In genomic region chr11:73218106-73218829, GRCh38 we compare ENCODE assay signal across 8 cellular contexts. TPM values are rescaled to one million over a fixed set of nuclear protein-coding genes. Genes with fewer than 3 reads are reported as not detected.
DNase-seq lines count a peak whose midpoint lies in the region; ATAC-seq and TF ChIP-seq lines count a peak whose summit lies in the region.

TSS of gene P2RY2 (plus strand) at chr11:73218281. CDS start at chr11:73234160, 15,879 bp downstream.

- H3K27me3 ChIP-seq in gastroesophageal sphincter (peaks cover 19% of the 10 kb centered on the region), neural progenitor cell (peaks cover 49% of the 10 kb centered on the region), aorta (ENCODE audit: control insufficient read depth in 1 of 2, insufficient read depth in 2 of 2, low read length in 1 of 2) (no peaks in the 10 kb centered on the region)

- H3K79me2 ChIP-seq in neural progenitor cell (ENCODE audit: low read depth), result no peaks in the 10 kb centered on the region

- peaks cover 26% of the 10 kb centered on the region for H3K27me3 Mint-ChIP-seq in neural progenitor cell (ENCODE audit: insufficient read depth, low read depth)

- H3K27ac ChIP-seq in gastroesophageal sphincter (peak within 1 kb of the TSS in 1 of 4 donors; percentile 43), neural progenitor cell (no peak within 1 kb of the TSS), aorta (ENCODE audit: low read depth in 1 of 2, low read length in 2 of 2) (no peak within 1 kb of the TSS)

- WGBS in gastroesophageal sphincter (ENCODE audit: low coverage in 1 of 2), 2 donors, result 0% methylated on average over 3 to 10 of the region's 81 CpGs
- WGBS in aorta, 2 donors, result 3% methylated on average over 70 to 81 of the region's 81 CpGs

- H3K27ac Mint-ChIP-seq in neural progenitor cell, result no peak within 1 kb of the TSS

- peak within 1 kb of the TSS; percentile 79 for H3K4me2 ChIP-seq in neural progenitor cell

- TF ChIP-seq POLR2A in NB4 (IDR thresholded peaks at IDR 0.05; ENCODE audit: extremely low read depth, insufficient read length) (peak; percentile 89), gastroesophageal sphincter (IDR thresholded peaks at IDR 0.05) (no peak)

- intact Hi-C loops in aorta (cut with DNase I), result loop anchor here in 1 of 2 donors (10.0 kb wide), 1 partner anchor 177 kb away; no protein-coding TSS in a partner anchor

- peaks cover 9% of the 10 kb centered on the region for H3F3A ChIP-seq in neural progenitor cell (ENCODE audit: low read depth)

- no peak within 1 kb of the TSS for H3K9ac ChIP-seq in neural progenitor cell

- H3K36me3 ChIP-seq in gastroesophageal sphincter (no peaks in the 10 kb centered on the region), neural progenitor cell (no peaks in the 10 kb centered on the region), aorta (ENCODE audit: control insufficient read depth in 1 of 2, insufficient read depth in 2 of 2, low read length in 1 of 2) (no peaks in the 10 kb centered on the region)

- H3K9me3 Mint-ChIP-seq in neural progenitor cell, result no peaks in the 10 kb centered on the region

- H3K4me1 ChIP-seq in gastroesophageal sphincter (peaks cover 0 to 21% (median 5%) of the 10 kb centered on the region in 3 donors), neural progenitor cell (peaks cover 18% of the 10 kb centered on the region), aorta (ENCODE audit: control insufficient read depth in 1 of 2, insufficient read depth in 2 of 2, low read length in 2 of 2) (no peaks in the 10 kb centered on the region)

- no peaks in the 10 kb centered on the region for H4K20me1 ChIP-seq in neural progenitor cell (ENCODE audit: low read depth)

- H2AFZ ChIP-seq in neural progenitor cell (replicated peaks), result peak within 1 kb of the TSS; percentile 96

- peak within 1 kb of the TSS; percentile 93 for H3K4me3 ChIP-seq in NB4 (ENCODE audit: low read depth, low read length)
- peak within 1 kb of the TSS; percentile 21 to 59 for H3K4me3 ChIP-seq in gastroesophageal sphincter
- H3K4me3 ChIP-seq in neural progenitor cell, result peak within 1 kb of the TSS; percentile 58
- H3K4me3 ChIP-seq in aorta (ENCODE audit: low read length in 2 of 2), result peak within 1 kb of the TSS; percentile 23 to 37

- H3K36me3 Mint-ChIP-seq in neural progenitor cell, result no peaks in the 10 kb centered on the region

- peak within 1 kb of the TSS; percentile 83 for H3K4me3 Mint-ChIP-seq in neural progenitor cell

- ATAC-seq in gastroesophageal sphincter (peak; percentile 82), aorta (ENCODE audit: low FRiP score) (peak; percentile 79), HG03196 (IDR thresholded peaks at IDR 0.05; ENCODE audit: unreplicated experiment) (no peak)

- peaks cover 16% of the 10 kb centered on the region for H3K4me1 Mint-ChIP-seq in neural progenitor cell

- peak; percentile 57 for TF ChIP-seq CTCF in GM12872 (IDR thresholded peaks at IDR 0.05; ENCODE audit: insufficient read depth, low read depth, low read length)
- peak; percentile 53 for TF ChIP-seq CTCF in NB4 (IDR thresholded peaks at IDR 0.05; ENCODE audit: low read depth, low read length)
- TF ChIP-seq CTCF in gastroesophageal sphincter (IDR thresholded peaks at IDR 0.05), result peak in 3 of 4 experiments; percentile 25 to 60 (median 42)
- TF ChIP-seq CTCF in neural progenitor cell (IDR thresholded peaks at IDR 0.05), result peak; percentile 66

- H3K9me3 ChIP-seq in gastroesophageal sphincter, result no peaks in the 10 kb centered on the region
- H3K9me3 ChIP-seq in neural progenitor cell (ENCODE audit: low read depth), result no peaks in the 10 kb centered on the region
- H3K9me3 ChIP-seq in aorta (ENCODE audit: control insufficient read depth, low read length), result no peaks in the 10 kb centered on the region

- DNase-seq in NB4 (ENCODE audit: low read depth), result peak; percentile 96
- DNase-seq in activated CD8-positive, alpha-beta memory T cell treated with anti-CD3 and anti-CD28 coated beads, Interleukin-2, amount 50 U/mL, for 48 hours, result peak; percentile 79
- DNase-seq in neural progenitor cell (ENCODE audit: low spot score), result peak; percentile 88
- peak; percentile 86 to 92 for DNase-seq in aorta
- no peak for DNase-seq in GM19240 (ENCODE audit: insufficient read length, low spot score)

- no peak for TF ChIP-seq EP300 in gastroesophageal sphincter (IDR thresholded peaks at IDR 0.05)

RNA-seq across cellular contexts. Expression of gene P2RY2, which starts in this region (rescaled TPM):
- total RNA-seq in gastroesophageal sphincter (1 to 10 TPM in 2 of 4 donors, under 1 TPM in 2; 0.35 to 2.5 (median 0.89) TPM), neural progenitor cell (ENCODE audit: low replicate concordance) (0.45 and 0.84 TPM in 2 replicates), aorta (1 to 10 TPM; 2.9 to 3.9 TPM)
- under 1 TPM; 0.50 to 0.54 TPM for polyA plus RNA-seq in aorta

Comparison
In these comparisons a context has a peak if more than half of its experiments do, and no peak if none do; other contexts are left out.
1. Peak in DNase-seq, H3K4me3 ChIP-seq and H3K4me2 ChIP-seq in neural progenitor cell; RNA of the gene not detected or under 1 TPM.
2. H3K4me3 ChIP-seq: peak in every context shown above with its lines; median percentile 93 in NB4; 58 in neural progenitor cell; 40 in gastroesophageal sphincter; 30 in aorta.